Comparison of ENCODE assay signal across 26 cellular contexts in genomic region chr1:78032964-78033796, GRCh38. TPM values are rescaled to one million over a fixed set of nuclear protein-coding genes. Genes with fewer than 3 reads are reported as not detected.
DNase-seq lines count a peak whose midpoint lies in the region; ATAC-seq and TF ChIP-seq lines count a peak whose summit lies in the region.
"Had no signal": no experiment of that assay in that cellular context is flagged by ENCODE, and none has a peak within 500 bp of the region (broad histone marks: within the 10 kb centered on the region; RNA-seq: fewer than 3 reads in every experiment).

No MANE protein-coding gene starts in this region.

- peaks cover 14 to 24% of the 10 kb centered on the region in 2 donors for H3K27me3 Mint-ChIP-seq in natural killer cell treated with Interleukin-12 subunit alpha and Interleukin-12 subunit beta and Interleukin-15 and Interleukin-18, amount 100 ng/mL, for 72 hours

- TF ChIP-seq POLR2A in IMR-90 (IDR thresholded peaks at IDR 0.05; ENCODE audit: low read depth, low read length) = no peak

- CTCF ChIA-PET in IMR-90 (lab: Yijun Ruan, JAX) (no interaction called here), RWPE1 (lab: Yijun Ruan, JAX) (interaction anchor here (0.6 to 0.8 kb wide), 4 partner anchors 8 to 1393 kb away, joined by 3 to 4 read pairs (median 3); no protein-coding TSS in a partner anchor)

- H3K27ac Mint-ChIP-seq in natural killer cell treated with Interleukin-12 subunit alpha and Interleukin-12 subunit beta and Interleukin-15 and Interleukin-18, amount 100 ng/mL, for 72 hours = no peak overlapping the region
- H3K27ac Mint-ChIP-seq: activated CD4-positive, alpha-beta T cell treated with anti-CD3 and anti-CD28 coated beads, Interleukin-2, amount 10 ng/mL, durations not matched to agents 7 days and 5 days; immature natural killer cell had no signal

- no peak overlapping the region for H3K4ac ChIP-seq in IMR-90 (ENCODE audit: low read depth, low read length)

- no peaks in the 10 kb centered on the region for H3K9me1 ChIP-seq in IMR-90 (ENCODE audit: insufficient read depth, low read length)

- TF ChIP-seq RAD21 in IMR-90 (IDR thresholded peaks at IDR 0.05; ENCODE audit: low read length) = no peak

- H3K27me3 ChIP-seq in IMR-90 (ENCODE audit: control insufficient read depth, insufficient read depth, low read length) (no peaks in the 10 kb centered on the region), left ventricle myocardium inferior (ENCODE audit: low read depth) (no peaks in the 10 kb centered on the region)
- H3K27me3 ChIP-seq: upper lobe of left lung had no signal

- H3K36me3 Mint-ChIP-seq in natural killer cell treated with Interleukin-12 subunit alpha and Interleukin-12 subunit beta and Interleukin-15 and Interleukin-18, amount 100 ng/mL, for 72 hours = no peaks in the 10 kb centered on the region
- H3K36me3 Mint-ChIP-seq: immature natural killer cell had no signal

- no peak overlapping the region for H2BK20ac ChIP-seq in IMR-90 (ENCODE audit: low read depth, low read length)

- H2BK120ac ChIP-seq in IMR-90 (ENCODE audit: low read depth, low read length) = no peak overlapping the region

- H4K8ac ChIP-seq in IMR-90 (ENCODE audit: low read depth in 2 of 2, low read length in 2 of 2) = no peak overlapping the region

- dilution Hi-C loops in IMR-90 (cut with HindIII; ENCODE audit: low sequenced_read_pairs, unreplicated experiment) = no loop called here

- BruUV-seq in IMR-90 (replicated peaks; lab: Mats Ljungman, UMichigan) = no TSS peak

- H3K79me1 ChIP-seq in IMR-90 (ENCODE audit: low read depth in 1 of 2, low read length in 2 of 2) = no peaks in the 10 kb centered on the region

- 50% methylated on average over 1 of the region's 4 CpGs; no CpG with 5 or more reads in 1 of the 2 experiments for WGBS in IMR-90 (ENCODE audit: extremely low coverage in 2 of 2, insufficient read length in 1 of 2), 2 experiments

- H2AK9ac ChIP-seq in IMR-90 (replicated peaks; ENCODE audit: low read depth, low read length, poor library complexity) = no peak overlapping the region

- intact Hi-C loops in IMR-90 (cut with micrococcal nuclease) (no loop called here), left ventricle myocardium inferior (cut with micrococcal nuclease) (no loop called here)

- DNase-seq in IMR-90 = no peak
- no peak for DNase-seq in RWPE1 (ENCODE audit: low spot score)
- peak; percentile 62 for DNase-seq in choroid plexus epithelial cell (ENCODE audit: low read depth)
- DNase-seq in left ventricle myocardium inferior = no peak
- no peak for DNase-seq in natural killer cell treated with Interleukin-12 subunit alpha and Interleukin-12 subunit beta and Interleukin-15 and Interleukin-18, amount 100 ng/mL, for 72 hours (ENCODE audit: low spot score)
- no peak for DNase-seq in GM03348 (ENCODE audit: low spot score)
- DNase-seq: activated CD4-positive, alpha-beta T cell treated with anti-CD3 and anti-CD28 coated beads, Interleukin-2, amount 10 ng/mL, durations not matched to agents 7 days and 5 days; activated naive CD4-positive, alpha-beta T cell; activated T-cell treated with anti-CD3 and anti-CD28 coated beads, Interleukin-2, amount 50 U/mL, for 48 hours; amniotic stem cell; dermis blood vessel endothelial cell; GOT3; hippocampal formation; immature natural killer cell; KBM-7; lower lobe of right lung; MM.1S; NCI-H1694; NCI-H526 treated with DMSO at 0.1 percent for 48 hours; psoas muscle; stimulated activated CD4-positive, alpha-beta T cell treated with anti-CD3 and anti-CD28 coated beads, Interleukin-2, amount 100 ng/mL, for 24 hours; upper lobe of left lung had no signal

- no peaks in the 10 kb centered on the region for H3K9me3 Mint-ChIP-seq in natural killer cell treated with Interleukin-12 subunit alpha and Interleukin-12 subunit beta and Interleukin-15 and Interleukin-18, amount 100 ng/mL, for 72 hours
- H3K9me3 Mint-ChIP-seq: activated CD4-positive, alpha-beta T cell treated with anti-CD3 and anti-CD28 coated beads, Interleukin-2, amount 10 ng/mL, durations not matched to agents 7 days and 5 days; immature natural killer cell had no signal

- H2AFZ ChIP-seq in IMR-90 (replicated peaks; ENCODE audit: low read length, poor library complexity) = no peak overlapping the region

- H3K56ac ChIP-seq in IMR-90 (ENCODE audit: extremely low read depth, insufficient read depth, low read length) = no peak overlapping the region

- no peaks in the 10 kb centered on the region for H3K4me1 ChIP-seq in IMR-90 (ENCODE audit: control insufficient read depth, insufficient read depth, low read length)
- H3K4me1 ChIP-seq in left ventricle myocardium inferior = peaks cover 13% of the 10 kb centered on the region

- H3K14ac ChIP-seq in IMR-90 (replicated peaks; ENCODE audit: low read depth, low read length) = no peak overlapping the region

- H3K23ac ChIP-seq in IMR-90 (ENCODE audit: low read depth, low read length) = no peak overlapping the region

- no peak overlapping the region for H3K9ac ChIP-seq in IMR-90 (ENCODE audit: low read depth, low read length)

- H3K4me3 ChIP-seq in IMR-90 (ENCODE audit: insufficient read depth, low read depth, low read length) (no peak overlapping the region), choroid plexus epithelial cell (ENCODE audit: low read depth, low read length) (no peak overlapping the region), left ventricle myocardium inferior (no peak overlapping the region)
- H3K4me3 ChIP-seq: lower lobe of right lung, psoas muscle, skin epidermis, upper lobe of left lung had no signal

- H2BK5ac ChIP-seq in IMR-90 (ENCODE audit: low read depth, low read length, poor library complexity, severe bottlenecking) = no peak overlapping the region

- H4K20me1 ChIP-seq in IMR-90 (ENCODE audit: insufficient read depth, low read length) = no peaks in the 10 kb centered on the region

- ATAC-seq in IMR-90 (ENCODE audit: low read depth) (no peak), HG03469 (IDR thresholded peaks at IDR 0.05; ENCODE audit: unreplicated experiment) (no peak), GM19467 (IDR thresholded peaks at IDR 0.05; ENCODE audit: unreplicated experiment) (no peak)
- ATAC-seq in natural killer cell treated with Interleukin-12 subunit alpha and Interleukin-12 subunit beta and Interleukin-15 and Interleukin-18, amount 100 ng/mL, for 72 hours = no peak
- ATAC-seq: lower lobe of right lung had no signal

- H3K36me3 ChIP-seq in IMR-90 (ENCODE audit: control insufficient read depth, insufficient read depth, low read length) (no peaks in the 10 kb centered on the region), left ventricle myocardium inferior (no peaks in the 10 kb centered on the region)
- H3K36me3 ChIP-seq: lower lobe of right lung, neutrophil, upper lobe of left lung had no signal

- no peak overlapping the region for H2AK5ac ChIP-seq in IMR-90 (ENCODE audit: low read depth, low read length)

- no peak overlapping the region for H3K18ac ChIP-seq in IMR-90 (ENCODE audit: low read depth, low read length)

- H3K4me1 Mint-ChIP-seq in natural killer cell treated with Interleukin-12 subunit alpha and Interleukin-12 subunit beta and Interleukin-15 and Interleukin-18, amount 100 ng/mL, for 72 hours (ENCODE audit: low read depth in 2 of 2) = no peaks in the 10 kb centered on the region
- H3K4me1 Mint-ChIP-seq: activated CD4-positive, alpha-beta T cell treated with anti-CD3 and anti-CD28 coated beads, Interleukin-2, amount 10 ng/mL, durations not matched to agents 7 days and 5 days; immature natural killer cell had no signal

- H2BK15ac ChIP-seq in IMR-90 (ENCODE audit: low read depth, low read length) = no peak overlapping the region

- no peak overlapping the region for H3K4me2 ChIP-seq in IMR-90 (ENCODE audit: low read depth, low read length)

- H3K4me3 Mint-ChIP-seq in natural killer cell treated with Interleukin-12 subunit alpha and Interleukin-12 subunit beta and Interleukin-15 and Interleukin-18, amount 100 ng/mL, for 72 hours = no peak overlapping the region
- H3K4me3 Mint-ChIP-seq: activated CD4-positive, alpha-beta T cell treated with anti-CD3 and anti-CD28 coated beads, Interleukin-2, amount 10 ng/mL, durations not matched to agents 7 days and 5 days; immature natural killer cell had no signal

- no peak for TF ChIP-seq CTCF in IMR-90 (conservative IDR thresholded peaks at IDR 0.05; ENCODE audit: low read depth, low read length)
- TF ChIP-seq CTCF in RWPE1 (conservative IDR thresholded peaks at IDR 0.05; ENCODE audit: low read depth) = no peak
- no peak for TF ChIP-seq CTCF in choroid plexus epithelial cell (conservative IDR thresholded peaks at IDR 0.05; ENCODE audit: low read depth, low read length)
- no peak for TF ChIP-seq CTCF in left ventricle myocardium inferior (IDR thresholded peaks at IDR 0.05; ENCODE audit: borderline replicate concordance)

- no peak overlapping the region for H4K5ac ChIP-seq in IMR-90 (ENCODE audit: low read depth, low read length)

- H4K91ac ChIP-seq in IMR-90 (ENCODE audit: insufficient read depth, low read depth, low read length) = no peak overlapping the region

- in situ Hi-C loops in IMR-90 (cut with MboI; ENCODE audit: low sequenced_read_pairs) = no loop called here

- no peak overlapping the region for H3K27ac ChIP-seq in IMR-90 (ENCODE audit: insufficient read depth, low read length)
- H3K27ac ChIP-seq in RWPE1 = peak overlapping the region; percentile 58; the same call in 1 of the 2 replicates
- peak overlapping the region; percentile 47 for H3K27ac ChIP-seq in left ventricle myocardium inferior (replicated peaks)
- H3K27ac ChIP-seq: lower lobe of right lung, neutrophil, psoas muscle, upper lobe of left lung had no signal

- H3K9me3 ChIP-seq in IMR-90 (ENCODE audit: control insufficient read depth, insufficient read depth, low read length) = no peaks in the 10 kb centered on the region
- no peaks in the 10 kb centered on the region for H3K9me3 ChIP-seq in left ventricle myocardium inferior (replicated peaks)
- H3K9me3 ChIP-seq: lower lobe of right lung, neutrophil, psoas muscle, upper lobe of left lung had no signal

- POLR2A ChIA-PET in IMR-90 (lab: Charles Lee; ENCODE audit: unreplicated experiment) = no interaction called here
- POLR2A ChIA-PET in RWPE1 (lab: Yijun Ruan, JAX; ENCODE audit: low non-redundant PET) = no interaction called here

RNA-seq across cellular contexts. Expression of gene GIPC2, which starts 12.6 kb away (rescaled TPM):
- total RNA-seq in IMR-90 (2012; rRNA removed) = 0.18 and 0.28 TPM in 2 replicates
- polyA plus RNA-seq in IMR-90 (2012; rRNA removed) = 0.06 and 0.07 TPM in 2 replicates
- 0.01 and 0.04 TPM in 2 replicates for polyA plus RNA-seq in IMR-90 (2012; cell fraction: cytosol; rRNA removed)
- not detected in 2 replicates for polyA plus RNA-seq in IMR-90 (2012; cell fraction: nucleus; rRNA removed; ENCODE audit: low replicate concordance)
- total RNA-seq in left ventricle myocardium inferior = 2.5 TPM
- total RNA-seq in natural killer cell treated with Interleukin-12 subunit alpha and Interleukin-12 subunit beta and Interleukin-15 and Interleukin-18, amount 100 ng/mL, for 72 hours = not detected

RNA-seq across cellular contexts. Expression of gene DNAJB4, which starts 28.4 kb away (rescaled TPM):
- 30.6 and 76.1 TPM in 2 replicates for total RNA-seq in IMR-90 (2012; rRNA removed)
- 24.1 and 31.0 TPM in 2 replicates for polyA plus RNA-seq in IMR-90 (2012; rRNA removed)
- polyA plus RNA-seq in IMR-90 (2012; cell fraction: cytosol; rRNA removed) = 4.0 and 4.1 TPM in 2 replicates
- polyA plus RNA-seq in IMR-90 (2012; cell fraction: nucleus; rRNA removed; ENCODE audit: low replicate concordance) = 3.2 and 15.4 TPM in 2 replicates
- total RNA-seq in left ventricle myocardium inferior = 118 TPM
- total RNA-seq in natural killer cell treated with Interleukin-12 subunit alpha and Interleukin-12 subunit beta and Interleukin-15 and Interleukin-18, amount 100 ng/mL, for 72 hours = 10 to 100 TPM in 1 of 2 donors, 1 to 10 TPM in 1; 8.9 to 13.2 TPM

RNA-seq across cellular contexts. Expression of gene FUBP1, which starts 54.3 kb away (rescaled TPM):
- total RNA-seq in IMR-90 (2012; rRNA removed) (129 and 165 TPM in 2 replicates), left ventricle myocardium inferior (55.7 TPM)
- 74.7 and 94.7 TPM in 2 replicates for polyA plus RNA-seq in IMR-90 (2012; rRNA removed)
- 14.7 and 36.6 TPM in 2 replicates for polyA plus RNA-seq in IMR-90 (2012; cell fraction: cytosol; rRNA removed)
- 42.8 and 180 TPM in 2 replicates for polyA plus RNA-seq in IMR-90 (2012; cell fraction: nucleus; rRNA removed; ENCODE audit: low replicate concordance)
- 100 to 1,000 TPM; 181 to 204 TPM for total RNA-seq in natural killer cell treated with Interleukin-12 subunit alpha and Interleukin-12 subunit beta and Interleukin-15 and Interleukin-18, amount 100 ng/mL, for 72 hours
